Comparison of ENCODE assay signal across 1 cellular context in genomic region chr20:32522775-32523612, GRCh38.
A peak's percentile ranks its signal among the peaks of the same experiment; 100 is the strongest.
TF ChIP-seq lines count a peak whose summit lies in the region.

No MANE protein-coding gene starts in this region.

TF ChIP-seq in HepG2, 621 proteins besides CTCF, POLR2A, EP300 and RAD21 (continued from another document and continues in another):
- TF ChIP-seq TBX3 (IDR thresholded peaks at IDR 0.05; ENCODE audit: borderline replicate concordance) (no peak), BRF2 (CRISPR knock-in tag; IDR thresholded peaks at IDR 0.05) (peak; percentile 33; the same call in 1 of the 2 replicates), ZBTB14 (CRISPR knock-in tag; IDR thresholded peaks at IDR 0.05) (peak; percentile 49; the same call in 1 of the 2 replicates), HOMEZ (CRISPR knock-in tag; IDR thresholded peaks at IDR 0.05; ENCODE audit: low read depth) (peak; percentile 58), ZNF800 (CRISPR knock-in tag; IDR thresholded peaks at IDR 0.05) (peak; percentile 94), KAT8 (CRISPR knock-in tag; IDR thresholded peaks at IDR 0.05) (peak; percentile 68; the same call in 1 of the 2 replicates), GABPB1 (CRISPR knock-in tag; IDR thresholded peaks at IDR 0.05) (peak; percentile 54), ZNF550 (CRISPR knock-in tag; IDR thresholded peaks at IDR 0.05; ENCODE audit: borderline replicate concordance) (0 out of 2 replicates have a peak, but pooled peaks have one; percentile 49), MAZ (IDR thresholded peaks at IDR 0.05; ENCODE audit: borderline replicate concordance, low read depth, low read length) (no peak), MAZ (CRISPR knock-in tag; IDR thresholded peaks at IDR 0.05; ENCODE audit: low read depth) (peak; percentile 84), ZBTB38 (CRISPR knock-in tag; IDR thresholded peaks at IDR 0.05) (peak; percentile 90), POLR2G (IDR thresholded peaks at IDR 0.05; ENCODE audit: low read depth, low read length) (no peak), MXD1 (CRISPR knock-in tag; IDR thresholded peaks at IDR 0.05) (no peak), SCMH1 (CRISPR knock-in tag; IDR thresholded peaks at IDR 0.05; ENCODE audit: borderline replicate concordance) (no peak), MIER2 (CRISPR knock-in tag; IDR thresholded peaks at IDR 0.05) (no peak; the same call in none of the 2 replicates), TRIM22 (IDR thresholded peaks at IDR 0.05) (no peak), ARID3A (IDR thresholded peaks at IDR 0.05; ENCODE audit: low read depth, low read length) (peak; percentile 22; the same call in 1 of the 2 replicates), ZNF136 (CRISPR knock-in tag; IDR thresholded peaks at IDR 0.05; ENCODE audit: low read depth) (peak; percentile 25; the same call in 1 of the 2 replicates), CREM (IDR thresholded peaks at IDR 0.05) (peak; percentile 54; the same call in 1 of the 2 replicates), CREM (CRISPR knock-in tag; IDR thresholded peaks at IDR 0.05) (no peak), KDM2A (CRISPR knock-in tag; IDR thresholded peaks at IDR 0.05; ENCODE audit: borderline replicate concordance, low read depth) (peak; percentile 70; the same call in 1 of the 2 replicates), NRL (CRISPR knock-in tag; IDR thresholded peaks at IDR 0.05; ENCODE audit: borderline replicate concordance) (peak; percentile 87), ZNF724P (CRISPR knock-in tag; IDR thresholded peaks at IDR 0.05; ENCODE audit: borderline replicate concordance) (peak; percentile 65; the same call in 1 of the 2 replicates), FOSL1 (CRISPR knock-in tag; IDR thresholded peaks at IDR 0.05; ENCODE audit: borderline replicate concordance) (peak; percentile 40; the same call in 1 of the 2 replicates), TOE1 (CRISPR knock-in tag; IDR thresholded peaks at IDR 0.05) (no peak; the same call in 1 of the 2 replicates), HNF1A (IDR thresholded peaks at IDR 0.05; ENCODE audit: low read depth) (peak; percentile 23; the same call in 1 of the 2 replicates), HNF1A (CRISPR knock-in tag; IDR thresholded peaks at IDR 0.05; ENCODE audit: borderline replicate concordance) (peak; percentile 38; the same call in 1 of the 2 replicates), CEBPZ (IDR thresholded peaks at IDR 0.05; ENCODE audit: low read length) (no peak), ZNF512 (CRISPR knock-in tag; IDR thresholded peaks at IDR 0.05) (no peak), ZBTB37 (CRISPR knock-in tag; IDR thresholded peaks at IDR 0.05) (peak; percentile 69; the same call in 1 of the 2 replicates), MAFF (IDR thresholded peaks at IDR 0.05; ENCODE audit: low read depth, low read length) (no peak), THRA (CRISPR knock-in tag; IDR thresholded peaks at IDR 0.05; ENCODE audit: borderline replicate concordance) (peak; percentile 64; the same call in 1 of the 2 replicates)
